ENCODE assay signal across 8 cellular contexts in the genomic region with DNA sequence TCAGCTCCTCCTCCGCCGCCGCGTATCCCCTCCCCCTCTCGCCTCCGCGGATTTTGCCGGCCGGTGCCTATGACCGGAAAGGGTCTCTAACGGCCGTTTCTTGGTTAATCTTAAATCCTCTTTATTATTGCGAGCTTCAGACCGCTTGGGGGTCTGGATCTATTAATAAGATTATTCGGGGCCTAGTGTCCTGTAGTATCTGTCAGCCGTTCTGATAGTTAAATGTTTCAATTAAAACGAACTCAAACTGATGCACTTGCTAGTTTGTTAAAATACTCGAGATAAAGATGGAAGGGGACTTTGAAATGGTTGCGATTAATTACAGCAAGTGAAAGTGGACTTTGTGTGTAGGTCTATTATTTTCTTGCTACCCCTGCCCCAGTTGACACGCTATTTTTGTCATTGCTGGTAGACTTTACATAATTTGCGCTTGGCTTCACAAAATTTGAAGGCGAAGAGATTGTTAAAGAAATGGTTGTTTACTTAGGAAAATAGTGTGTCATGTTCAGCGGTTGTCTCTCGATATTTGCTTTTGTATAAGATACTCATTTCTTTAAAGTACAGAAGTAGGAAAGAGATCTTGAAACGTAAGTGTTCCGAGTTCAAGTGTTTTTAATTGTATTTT. TPM values are rescaled to one million over a fixed set of nuclear protein-coding genes. Genes with fewer than 3 reads are reported as not detected.
A peak's percentile ranks its signal among the peaks of the same experiment; 100 is the strongest.
DNase-seq lines count a peak whose midpoint lies in the region; ATAC-seq and TF ChIP-seq lines count a peak whose summit lies in the region.

No MANE protein-coding gene starts in this region.

- H3K27me3 Mint-ChIP-seq in mesothelial cell of epicardium (ENCODE audit: low read depth): no peaks in the 10 kb centered on the region

- no peaks in the 10 kb centered on the region for H3K9me3 Mint-ChIP-seq in mesothelial cell of epicardium

- DNase-seq in CD1c-positive myeloid dendritic cell (ENCODE audit: extremely low spot score) (peak; percentile 79), HFF-Myc (ENCODE audit: extremely low read depth, low read depth) (no peak), T follicular helper cell (ENCODE audit: low read depth) (peak; percentile 48), dorsolateral prefrontal cortex (peak in 5 of 10 donors; percentile 53 to 78 (median 69)), mesothelial cell of epicardium (ENCODE audit: low spot score in 2 of 2, unreplicated experiment in 2 of 2) (peak; percentile 63 to 75)
- peak; percentile 37 to 47 for DNase-seq in stimulated activated CD8-positive, alpha-beta memory T cell treated with anti-CD3 and anti-CD28 coated beads, Interleukin-7, amount 100 ng/mL, for 1 hour (ENCODE audit: low read depth in 2 of 2)

- TF ChIP-seq CTCF in HFF-Myc (IDR thresholded peaks at IDR 0.05; ENCODE audit: low read depth, low read length, missing control alignments) (no peak), dorsolateral prefrontal cortex (IDR thresholded peaks at IDR 0.05 in 54 of 56, conservative IDR thresholded peaks at IDR 0.05 in 2 of 56; ENCODE audit: low read depth in 1 of 56, partially characterized antibody in 56 of 56) (no peak), mesothelial cell of epicardium (IDR thresholded peaks at IDR 0.05; ENCODE audit: unreplicated experiment) (no peak)

- no peak for ATAC-seq in HG02938 (IDR thresholded peaks at IDR 0.05; ENCODE audit: unreplicated experiment)
- no peak for ATAC-seq in GM18520 (IDR thresholded peaks at IDR 0.05; ENCODE audit: unreplicated experiment)

- H3K36me3 Mint-ChIP-seq in mesothelial cell of epicardium: peaks cover 10% of the 10 kb centered on the region

- H3K27ac ChIP-seq in dorsolateral prefrontal cortex: peak overlapping the region; percentile 97 to 100 (median 100)

- no peaks in the 10 kb centered on the region for H3K27me3 ChIP-seq in dorsolateral prefrontal cortex

- H3K27ac Mint-ChIP-seq in mesothelial cell of epicardium: peak overlapping the region; percentile 100

- peaks cover 39% of the 10 kb centered on the region for H3K4me1 Mint-ChIP-seq in mesothelial cell of epicardium

- H3K4me3 Mint-ChIP-seq in mesothelial cell of epicardium: peak overlapping the region; percentile 89

- intact Hi-C loops in dorsolateral prefrontal cortex (cut with DNase I): loop anchor here (2.0 to 5.0 kb wide), 4 partner anchors 45 to 99 kb away; a partner anchor contains a TSS

- peak overlapping the region; percentile 56 for H3K4me3 ChIP-seq in HFF-Myc (replicated peaks; ENCODE audit: low read depth, low read length)
- H3K4me3 ChIP-seq in dorsolateral prefrontal cortex: peak overlapping the region; percentile 63 to 95 (median 85)

RNA-seq across cellular contexts. Expression of a gene that starts 0.8 kb away (rescaled TPM):
- total RNA-seq in dorsolateral prefrontal cortex (100 to 1,000 TPM; 177 to 330 (median 263) TPM), mesothelial cell of epicardium (427 to 437 TPM (median 428 TPM) in 3 replicates)

RNA-seq across cellular contexts. Expression of a gene that starts 1.7 kb away (rescaled TPM):
- total RNA-seq in dorsolateral prefrontal cortex: 10 to 100 TPM; 35.5 to 78.5 (median 51.1) TPM
- total RNA-seq in mesothelial cell of epicardium: 85.1 to 88.4 TPM (median 85.3 TPM) in 3 replicates

RNA-seq across cellular contexts. Expression of a gene that starts 44.9 kb away (rescaled TPM):
- 10 to 100 TPM in 115 of 120 experiments, 1 to 10 TPM in 5; 7.4 to 30.1 (median 16.4) TPM for total RNA-seq in dorsolateral prefrontal cortex
- total RNA-seq in mesothelial cell of epicardium: 16.4 to 21.8 TPM (median 20.0 TPM) in 3 replicates

RNA-seq across cellular contexts. Expression of a gene that starts 52.1 kb away (rescaled TPM):
- 10 to 100 TPM in 22 of 120 experiments, 1 to 10 TPM in 98; 3.5 to 15.7 (median 8.5) TPM for total RNA-seq in dorsolateral prefrontal cortex
- 2.6 to 3.1 TPM (median 2.8 TPM) in 3 replicates for total RNA-seq in mesothelial cell of epicardium
